Comparison of ENCODE assay signal across 8 cellular contexts in the genomic region with DNA sequence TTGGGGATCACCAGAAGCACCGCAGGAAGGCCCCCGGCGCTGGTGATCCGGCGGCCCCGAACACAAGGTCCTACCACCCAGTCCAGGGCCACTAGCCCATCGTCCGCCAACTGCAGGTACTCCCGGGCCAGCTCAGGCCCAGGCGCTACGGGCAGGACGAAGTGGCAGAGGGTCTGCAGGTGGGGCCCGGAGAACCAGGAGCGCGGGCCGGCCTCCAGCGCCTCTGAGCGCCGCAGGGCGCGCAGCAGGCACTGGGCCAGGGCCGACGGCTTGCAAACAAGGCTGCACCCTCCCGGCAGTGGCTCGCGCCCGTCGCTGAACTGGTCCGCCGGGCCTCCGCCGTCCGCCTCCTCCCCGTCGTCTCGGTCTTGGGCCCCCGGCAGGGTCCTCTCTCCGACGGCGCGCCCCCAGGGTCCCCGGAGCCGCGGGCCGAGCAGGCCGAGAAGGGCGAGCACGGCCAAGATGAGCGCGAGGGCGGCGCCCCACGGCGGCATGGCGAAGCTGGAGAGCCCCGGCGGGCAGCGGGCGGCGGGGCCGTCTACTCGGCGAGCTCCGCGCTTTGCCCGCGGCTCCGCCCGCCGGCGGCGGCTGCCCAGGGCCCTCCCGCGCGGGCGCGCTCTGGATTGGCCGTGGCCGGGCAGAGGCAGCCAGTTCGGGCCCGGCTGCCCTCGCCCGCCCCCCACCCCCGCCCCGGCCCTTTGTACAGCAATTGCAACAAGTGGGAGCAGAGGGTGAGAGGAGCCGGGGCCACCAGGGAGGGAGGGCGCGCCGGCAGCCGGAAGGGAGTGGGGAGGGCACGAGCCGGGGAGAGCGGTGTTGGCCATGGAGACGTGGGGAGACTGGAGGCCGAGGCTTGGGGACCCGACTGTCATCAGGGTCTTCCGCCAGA. TPM values are rescaled to one million over a fixed set of nuclear protein-coding genes. Genes with fewer than 3 reads are reported as not detected.
DNase-seq lines count a peak whose midpoint lies in the region; FAIRE-seq and TF ChIP-seq lines count a peak whose summit lies in the region.

A gene with protein sequence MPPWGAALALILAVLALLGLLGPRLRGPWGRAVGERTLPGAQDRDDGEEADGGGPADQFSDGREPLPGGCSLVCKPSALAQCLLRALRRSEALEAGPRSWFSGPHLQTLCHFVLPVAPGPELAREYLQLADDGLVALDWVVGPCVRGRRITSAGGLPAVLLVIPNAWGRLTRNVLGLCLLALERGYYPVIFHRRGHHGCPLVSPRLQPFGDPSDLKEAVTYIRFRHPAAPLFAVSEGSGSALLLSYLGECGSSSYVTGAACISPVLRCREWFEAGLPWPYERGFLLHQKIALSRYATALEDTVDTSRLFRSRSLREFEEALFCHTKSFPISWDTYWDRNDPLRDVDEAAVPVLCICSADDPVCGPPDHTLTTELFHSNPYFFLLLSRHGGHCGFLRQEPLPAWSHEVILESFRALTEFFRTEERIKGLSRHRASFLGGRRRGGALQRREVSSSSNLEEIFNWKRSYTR (minus strand): TSS at position 565 of the 889 bp plus-strand sequence. CDS start 71 bp downstream, at position 494.

- peaks cover 38% of the 10 kb centered on the region for H3K4me1 ChIP-seq in vagina

- H3K36me3 Mint-ChIP-seq in neural crest cell (ENCODE audit: low read depth): no peaks in the 10 kb centered on the region

- FAIRE-seq in frontal cortex (lab: Jason Lieb, UNC): no peak

- peak; percentile 81 for DNase-seq in NCI-H82 (lab: John Stamatoyannopoulos, UW)
- no peak for DNase-seq in NCI-H82 treated with DMSO at 0.1 percent for 48 hours (lab: John Stamatoyannopoulos, UW; ENCODE audit: unreplicated experiment)
- DNase-seq in HPDE6-E6E7 (ENCODE audit: extremely low spot score): peak; percentile 70
- DNase-seq in RPMI7951 (ENCODE audit: low read depth): peak; percentile 52
- DNase-seq in activated gamma-delta T cell (lab: John Stamatoyannopoulos, UW): peak; percentile 54
- peak; percentile 77 to 83 for DNase-seq in frontal cortex (ENCODE audit: low spot score in 2 of 2)
- DNase-seq in neural crest cell (ENCODE audit: low read depth, low spot score): no peak
- peak in 1 of 2 donors; percentile 87 for DNase-seq in vagina (ENCODE audit: extremely low spot score in 2 of 2)

- TF ChIP-seq POLR2A in vagina (IDR thresholded peaks at IDR 0.05): no peak

- peaks cover 49% of the 10 kb centered on the region for H3K27me3 Mint-ChIP-seq in neural crest cell (ENCODE audit: low read depth)

- no peaks in the 10 kb centered on the region for H3K27me3 ChIP-seq in vagina

- no peaks in the 10 kb centered on the region for H3K9me3 ChIP-seq in vagina

- no peaks in the 10 kb centered on the region for H3K9me3 Mint-ChIP-seq in neural crest cell

- intact Hi-C loops in vagina (cut with DNase I): no loop called here

- no peak for TF ChIP-seq CTCF in neural crest cell (conservative IDR thresholded peaks at IDR 0.05)
- peak in 1 of 3 experiments; percentile 10 for TF ChIP-seq CTCF in vagina (IDR thresholded peaks at IDR 0.05)

- H3K36me3 ChIP-seq in vagina: peaks cover 0 to 8% of the 10 kb centered on the region in 2 donors

- peaks cover 26% of the 10 kb centered on the region for H3K4me1 Mint-ChIP-seq in neural crest cell

- H3K4me3 Mint-ChIP-seq in neural crest cell: peak within 1 kb of the TSS; percentile 97

- H3K4me3 ChIP-seq in vagina: peak within 1 kb of the TSS; percentile 71 to 83

- H3K27ac Mint-ChIP-seq in neural crest cell (ENCODE audit: unreplicated experiment): no peak within 1 kb of the TSS

- H3K27ac ChIP-seq in vagina: peak within 1 kb of the TSS; percentile 91

RNA-seq across cellular contexts. Expression of the gene that starts here (rescaled TPM):
- total RNA-seq in RPMI7951 (2014; rRNA removed; shearing (Covaris generic)): 4.3 and 4.6 TPM in 2 replicates
- 0.41 TPM for total RNA-seq in frontal cortex
- total RNA-seq in neural crest cell: 3.7 and 4.2 TPM in 2 replicates
- 13.3 TPM for total RNA-seq in vagina

Comparison
In these comparisons a context has a peak if more than half of its experiments do, and no peak if none do; other contexts are left out.
1. DNase-seq: peak in NCI-H82 (single experiment), HPDE6-E6E7 (single experiment), RPMI7951 (single experiment) and activated gamma-delta T cell (single experiment); none in NCI-H82 treated with DMSO at 0.1 percent for 48 hours (single experiment) and neural crest cell (single experiment).
2. Peak in DNase-seq in frontal cortex; RNA of the gene not detected or under 1 TPM.